ENCODE assay signal across 8 cellular contexts in genomic region chr13:29923554-29924481, GRCh38.
DNase-seq lines count a peak whose midpoint lies in the region; ATAC-seq and TF ChIP-seq lines count a peak whose summit lies in the region.

No MANE protein-coding gene starts in this region.

- H3K4me1 Mint-ChIP-seq in Calu3 (ENCODE audit: low read depth, unreplicated experiment) = peaks cover 64% of the 10 kb centered on the region

- H3K4me1 ChIP-seq in HUES48 (ENCODE audit: control insufficient read depth, insufficient read depth, low read length) (peaks cover 13% of the 10 kb centered on the region), iPS DF 6.9 (ENCODE audit: control insufficient read depth, insufficient read depth, low read length) (peaks cover 1% of the 10 kb centered on the region; the same call in 1 of the 2 replicates)

- no CpG with 5 or more reads among the region's 12 CpGs for WGBS in iPS DF 6.9 (ENCODE audit: insufficient coverage, insufficient read length)

- DNase-seq in Calu3 = peak; percentile 89
- peak; percentile 98 for DNase-seq in SW480 (ENCODE audit: low spot score)
- peak; percentile 96 for DNase-seq in astrocyte of the cerebellum (ENCODE audit: low read depth)
- DNase-seq in iPS DF 6.9 (ENCODE audit: low read depth, low spot score) = peak; percentile 54

- no peaks in the 10 kb centered on the region for H3K9me3 Mint-ChIP-seq in Calu3 (ENCODE audit: low read depth, unreplicated experiment)

- H3K27ac ChIP-seq in HUES48 (ENCODE audit: low read depth, low read length) = peak overlapping the region; percentile 68
- H3K27ac ChIP-seq in iPS DF 6.9 (ENCODE audit: low read length) = no peak overlapping the region
- peak overlapping the region in 19 of 21 experiments; percentile 31 to 75 (median 56) for H3K27ac ChIP-seq in skin epidermis

- in situ Hi-C loops in astrocyte of the cerebellum (cut with HindIII; ENCODE audit: low sequenced_read_pairs) = loop anchor here (5.0 kb wide), 1 partner anchor 193 kb away; no protein-coding TSS in a partner anchor

- peak overlapping the region; percentile 82 for H3K27ac Mint-ChIP-seq in Calu3 (ENCODE audit: unreplicated experiment)

- H3K27me3 ChIP-seq in HUES48 (ENCODE audit: control insufficient read depth, insufficient read depth, low read length) (peaks cover 5% of the 10 kb centered on the region; the same call in 1 of the 2 replicates), iPS DF 6.9 (ENCODE audit: control insufficient read depth, insufficient read depth, low read length) (no peaks in the 10 kb centered on the region)

- no peak for ATAC-seq in HG03469 (IDR thresholded peaks at IDR 0.05; ENCODE audit: unreplicated experiment)
- ATAC-seq in GM18909 (IDR thresholded peaks at IDR 0.05; ENCODE audit: poor library complexity, unreplicated experiment) = no peak

- H3K27me3 Mint-ChIP-seq in Calu3 (ENCODE audit: unreplicated experiment) = no peaks in the 10 kb centered on the region

- TF ChIP-seq CTCF in Calu3 (IDR thresholded peaks at IDR 0.05; ENCODE audit: unreplicated experiment) = peak; percentile 81
- TF ChIP-seq CTCF in astrocyte of the cerebellum (IDR thresholded peaks at IDR 0.05; ENCODE audit: low read depth, low read length, missing control alignments) = peak; percentile 96

- no peaks in the 10 kb centered on the region for H3K9me3 ChIP-seq in HUES48 (ENCODE audit: control insufficient read depth, insufficient read depth, low read length)
- no peaks in the 10 kb centered on the region for H3K9me3 ChIP-seq in iPS DF 6.9 (ENCODE audit: control insufficient read depth, insufficient read depth, low read length)

- H3K4me3 Mint-ChIP-seq in Calu3 (ENCODE audit: low read depth, unreplicated experiment) = peak overlapping the region; percentile 46

- no peaks in the 10 kb centered on the region for H3K36me3 ChIP-seq in HUES48 (ENCODE audit: control insufficient read depth, insufficient read depth, low read length)
- H3K36me3 ChIP-seq in iPS DF 6.9 (ENCODE audit: control insufficient read depth, insufficient read depth, low read length) = no peaks in the 10 kb centered on the region

- H3K36me3 Mint-ChIP-seq in Calu3 (ENCODE audit: insufficient read depth, unreplicated experiment) = peaks cover 9% of the 10 kb centered on the region

- BruUV-seq in Calu3 (replicated peaks; lab: Mats Ljungman, UMichigan) = no TSS peak

- intact Hi-C loops in Calu3 (cut with micrococcal nuclease; ENCODE audit: unreplicated experiment) = loop anchor here (2.0 kb wide), 2 partner anchors 79 to 191 kb away; no protein-coding TSS in a partner anchor

- no peak overlapping the region for H3K4me3 ChIP-seq in HUES48 (ENCODE audit: low read depth, low read length)
- H3K4me3 ChIP-seq in astrocyte of the cerebellum (ENCODE audit: low read depth, low read length) = no peak overlapping the region
- H3K4me3 ChIP-seq in iPS DF 6.9 (ENCODE audit: low read length) = no peak overlapping the region
- H3K4me3 ChIP-seq in skin epidermis = no peak overlapping the region

- H3K9ac ChIP-seq in HUES48 (ENCODE audit: low read depth, low read length) = no peak overlapping the region

- CTCF ChIA-PET in Calu3 (lab: Charles Lee) = interaction anchor here (0.6 to 2.4 kb wide), 14 partner anchors 13 to 1243 kb away, joined by 3 to 11 read pairs (median 6); no protein-coding TSS in a partner anchor
